15 cellular contexts compared by ENCODE assay signal in the genomic region with DNA sequence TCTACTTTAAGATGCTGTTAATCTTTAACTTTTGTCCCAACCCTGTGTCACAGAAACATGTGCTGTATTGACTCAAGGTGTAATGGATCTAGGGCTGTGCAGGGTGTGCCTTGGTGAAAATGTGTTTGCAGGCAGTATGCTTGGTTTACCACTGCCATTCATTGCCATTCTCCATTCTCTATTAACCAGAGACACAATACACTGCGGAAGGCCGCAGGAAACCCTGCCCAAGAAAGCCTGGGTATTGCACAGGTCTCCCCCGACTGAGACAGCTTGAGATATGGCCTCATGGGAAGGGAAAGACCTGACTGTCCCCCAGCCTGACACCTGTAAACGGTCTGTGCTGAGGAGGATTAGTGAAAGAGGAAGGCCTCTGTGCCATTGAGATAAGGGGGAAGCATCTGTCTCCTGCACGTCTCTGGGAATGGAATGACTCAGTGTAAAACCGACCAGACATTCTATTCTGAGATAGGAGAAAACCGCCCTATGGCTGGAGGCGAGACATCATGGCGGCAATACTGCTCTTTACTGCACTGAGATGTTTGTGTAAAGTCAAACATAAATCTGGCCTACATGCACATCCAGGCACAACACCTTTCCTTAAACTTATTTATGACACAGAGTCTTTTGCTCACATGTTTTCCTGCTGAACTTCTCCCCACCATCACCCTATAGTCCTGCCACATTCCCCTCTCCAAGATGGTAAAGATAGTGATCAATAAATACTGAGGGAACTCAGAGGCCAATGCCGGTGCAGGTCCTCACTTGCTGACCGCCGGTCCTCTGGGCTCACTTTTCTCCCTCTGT. TPM values are rescaled to one million over a fixed set of nuclear protein-coding genes. Genes with fewer than 3 reads are reported as not detected.
DNase-seq lines count a peak whose midpoint lies in the region; ATAC-seq, FAIRE-seq and TF ChIP-seq lines count a peak whose summit lies in the region.
"Had no signal": no experiment of that assay in that cellular context is flagged by ENCODE, and none has a peak within 500 bp of the region (broad histone marks: within the 10 kb centered on the region; RNA-seq: fewer than 3 reads in every experiment).

No MANE protein-coding gene starts in this region.

- DNase-seq in GM12891 (ENCODE audit: insufficient read length, low spot score) (no peak), RCC 7860 (ENCODE audit: low spot score) (peak; percentile 51), hepatocyte (ENCODE audit: low spot score) (peak; percentile 54), sigmoid colon (peak; percentile 19), NCI-H526 (lab: John Stamatoyannopoulos, UW) (no peak), MM.1S (no peak)
- DNase-seq: activated CD4-positive, alpha-beta T cell treated with anti-CD3 and anti-CD28 coated beads, Interleukin-2, amount 10 ng/mL, durations not matched to agents 24 days and 14 days; activated effector memory CD4-positive, alpha-beta T cell treated with anti-CD3 and anti-CD28 coated beads, Interleukin-2, amount 50 U/mL, for 16 hours; DND-41; NCI-H524; occipital lobe; stimulated activated CD4-positive, alpha-beta T cell treated with anti-CD3 and anti-CD28 coated beads, Interleukin-4, amount 100 ng/mL, for 24 hours had no signal

- no peaks in the 10 kb centered on the region for H3F3A ChIP-seq in MM.1S (ENCODE audit: insufficient read depth, low read length)

- peak; percentile 69 for FAIRE-seq in GM12891 (lab: Jason Lieb, UNC)
- FAIRE-seq in RCC 7860 (lab: Jason Lieb, UNC) = peak; percentile 53
- FAIRE-seq: GM18507 had no signal

- H3K27ac ChIP-seq in hepatocyte (peak overlapping the region; percentile 82), sigmoid colon (no peak overlapping the region), MM.1S (ENCODE audit: low read length) (no peak overlapping the region)

- TF ChIP-seq POLR2A in GM12891 (IDR thresholded peaks at IDR 0.05; ENCODE audit: low read depth, low read length) (no peak), sigmoid colon (IDR thresholded peaks at IDR 0.05) (no peak)

- H3K4me1 ChIP-seq in hepatocyte (ENCODE audit: insufficient read depth) (peaks cover 27% of the 10 kb centered on the region), sigmoid colon (peaks cover 0 to 2% (median under 1%) of the 10 kb centered on the region in 4 donors), MM.1S (ENCODE audit: low read length) (no peaks in the 10 kb centered on the region)

- intact Hi-C loops in sigmoid colon (cut with DNase I) = no loop called here

- no peak for ATAC-seq in HG03045 (IDR thresholded peaks at IDR 0.05; ENCODE audit: unreplicated experiment)

- H3K79me2 ChIP-seq in hepatocyte (peaks cover 68% of the 10 kb centered on the region), MM.1S (ENCODE audit: low read length) (no peaks in the 10 kb centered on the region)

- H4K20me1 ChIP-seq in hepatocyte (ENCODE audit: insufficient read depth, poor library complexity, severe bottlenecking) = no peaks in the 10 kb centered on the region
- no peaks in the 10 kb centered on the region for H4K20me1 ChIP-seq in MM.1S (ENCODE audit: insufficient read depth, low read length)

- no peak for TF ChIP-seq CTCF in hepatocyte (IDR thresholded peaks at IDR 0.05; ENCODE audit: poor library complexity)
- no peak for TF ChIP-seq CTCF in sigmoid colon (IDR thresholded peaks at IDR 0.05)
- no peak for TF ChIP-seq CTCF in MM.1S (IDR thresholded peaks at IDR 0.05; ENCODE audit: low read length)

- H2AFZ ChIP-seq in hepatocyte (no peak overlapping the region), MM.1S (ENCODE audit: low read length) (no peak overlapping the region)

- TF ChIP-seq EP300 in sigmoid colon (IDR thresholded peaks at IDR 0.05) = no peak

- peaks cover 2% of the 10 kb centered on the region for H3K36me3 ChIP-seq in hepatocyte (replicated peaks; ENCODE audit: insufficient read depth, low read depth)
- no peaks in the 10 kb centered on the region for H3K36me3 ChIP-seq in sigmoid colon
- no peaks in the 10 kb centered on the region for H3K36me3 ChIP-seq in MM.1S (replicated peaks; ENCODE audit: insufficient read depth, low read length)
- H3K36me3 ChIP-seq: MG63 had no signal

- H3K27me3 ChIP-seq in hepatocyte (no peaks in the 10 kb centered on the region), sigmoid colon (no peaks in the 10 kb centered on the region), MM.1S (replicated peaks; ENCODE audit: insufficient read depth, low read length) (no peaks in the 10 kb centered on the region)
- H3K27me3 ChIP-seq: MG63 had no signal

- no peak overlapping the region for H3K9ac ChIP-seq in MM.1S (ENCODE audit: low read length)

- H3K9me2 ChIP-seq in hepatocyte (replicated peaks; ENCODE audit: insufficient read depth) (no peaks in the 10 kb centered on the region), MM.1S (replicated peaks; ENCODE audit: insufficient read depth, low read length) (no peaks in the 10 kb centered on the region)

- H3K4me3 ChIP-seq in hepatocyte (no peak overlapping the region), sigmoid colon (no peak overlapping the region), MM.1S (ENCODE audit: low read length) (no peak overlapping the region)
- H3K4me3 ChIP-seq: MG63 had no signal

- no peaks in the 10 kb centered on the region for H3K9me3 ChIP-seq in hepatocyte (ENCODE audit: low read depth)
- H3K9me3 ChIP-seq in sigmoid colon = no peaks in the 10 kb centered on the region
- no peaks in the 10 kb centered on the region for H3K9me3 ChIP-seq in MM.1S (replicated peaks; ENCODE audit: insufficient read depth, low read length)
- H3K9me3 ChIP-seq: MG63 had no signal

- H3K4me2 ChIP-seq in hepatocyte = peak overlapping the region; percentile 48
- no peak overlapping the region for H3K4me2 ChIP-seq in MM.1S (ENCODE audit: low read depth, low read length)

- WGBS in hepatocyte (ENCODE audit: low lambda C conversion rate, missing lambda C conversion rate) = 30% methylated on average over 12 of the region's 12 CpGs
- WGBS in sigmoid colon, 2 donors = 24 to 42% methylated on average over 12 of the region's 12 CpGs

TF ChIP-seq in GM12891, 5 proteins besides CTCF, POLR2A, EP300 and RAD21:
- TF ChIP-seq POU2F2 (IDR thresholded peaks at IDR 0.05; ENCODE audit: low read depth, low read length) = no peak
- TF ChIP-seq SPI1 (IDR thresholded peaks at IDR 0.05; ENCODE audit: low read depth, low read length) = peak; percentile 76
TF ChIP-seq in GM12891: peak in this region for 1.

RNA-seq across cellular contexts. Expression of a gene that starts 13.1 kb away (rescaled TPM):
- 2.0 TPM for polyA plus RNA-seq in GM12891 (2012; ENCODE audit: low read depth, missing spikeins)
- 5.5 and 9.3 TPM in 2 replicates for total RNA-seq in hepatocyte
- polyA plus RNA-seq in hepatocyte = 1.2 and 4.8 TPM in 2 replicates
- total RNA-seq in sigmoid colon = 1 to 10 TPM; 1.8 to 3.9 (median 3.6) TPM
- 1 to 10 TPM; 1.8 to 5.0 (median 4.6) TPM for polyA plus RNA-seq in sigmoid colon

RNA-seq across cellular contexts. Expression of a gene that starts 26.3 kb away (rescaled TPM):
- 4.8 TPM for polyA plus RNA-seq in GM12891 (2012; ENCODE audit: low read depth, missing spikeins)
- total RNA-seq in hepatocyte = 10.7 and 18.5 TPM in 2 replicates
- 5.1 and 6.3 TPM in 2 replicates for polyA plus RNA-seq in hepatocyte
- total RNA-seq in sigmoid colon = 1 to 10 TPM; 3.6 to 8.4 (median 6.1) TPM
- polyA plus RNA-seq in sigmoid colon = 1 to 10 TPM; 4.6 to 7.2 (median 5.4) TPM

RNA-seq across cellular contexts. Expression of a gene that starts 38.9 kb away (rescaled TPM):
- polyA plus RNA-seq in GM12891 (2012; ENCODE audit: low read depth, missing spikeins) = 2.2 TPM
- total RNA-seq in hepatocyte (18.3 and 35.0 TPM in 2 replicates), sigmoid colon (10 to 100 TPM in 3 of 4 donors, 1 to 10 TPM in 1; 9.0 to 21.8 (median 15.0) TPM)
- polyA plus RNA-seq in hepatocyte (5.6 and 15.2 TPM in 2 replicates), sigmoid colon (1 to 10 TPM; 1.4 to 8.5 (median 6.6) TPM)

Comparison
In these comparisons a context has a peak if more than half of its experiments do, and no peak if none do; other contexts are left out.
1. DNase-seq: peak in RCC 7860 (single experiment), hepatocyte (single experiment) and sigmoid colon (single experiment); none in GM12891 (single experiment), NCI-H526 (0 of 2) and MM.1S (single experiment).